1 cellular context compared by ENCODE assay signal in genomic region chr11:123381149-123381548, GRCh38.
TF ChIP-seq lines count a peak whose summit lies in the region.

No MANE protein-coding gene starts in this region.

TF ChIP-seq in WTC11, 78 proteins besides CTCF, POLR2A, EP300 and RAD21 (continued from another document):
- TF ChIP-seq AFF4 (CRISPR knock-in tag; IDR thresholded peaks at IDR 0.05; ENCODE audit: borderline replicate concordance) = no peak
- no peak for TF ChIP-seq JAZF1 (CRISPR knock-in tag; IDR thresholded peaks at IDR 0.05)
- TF ChIP-seq GTF2I (CRISPR knock-in tag; conservative IDR thresholded peaks at IDR 0.05) = no peak
- no peak for TF ChIP-seq GABPB1 (CRISPR knock-in tag; IDR thresholded peaks at IDR 0.05)
- TF ChIP-seq ELF4 (CRISPR knock-in tag; IDR thresholded peaks at IDR 0.05; ENCODE audit: low read depth) = no peak
- TF ChIP-seq E2F5 (CRISPR knock-in tag; IDR thresholded peaks at IDR 0.05) = no peak
